ENCODE assay signal across 9 cellular contexts in the genomic region with DNA sequence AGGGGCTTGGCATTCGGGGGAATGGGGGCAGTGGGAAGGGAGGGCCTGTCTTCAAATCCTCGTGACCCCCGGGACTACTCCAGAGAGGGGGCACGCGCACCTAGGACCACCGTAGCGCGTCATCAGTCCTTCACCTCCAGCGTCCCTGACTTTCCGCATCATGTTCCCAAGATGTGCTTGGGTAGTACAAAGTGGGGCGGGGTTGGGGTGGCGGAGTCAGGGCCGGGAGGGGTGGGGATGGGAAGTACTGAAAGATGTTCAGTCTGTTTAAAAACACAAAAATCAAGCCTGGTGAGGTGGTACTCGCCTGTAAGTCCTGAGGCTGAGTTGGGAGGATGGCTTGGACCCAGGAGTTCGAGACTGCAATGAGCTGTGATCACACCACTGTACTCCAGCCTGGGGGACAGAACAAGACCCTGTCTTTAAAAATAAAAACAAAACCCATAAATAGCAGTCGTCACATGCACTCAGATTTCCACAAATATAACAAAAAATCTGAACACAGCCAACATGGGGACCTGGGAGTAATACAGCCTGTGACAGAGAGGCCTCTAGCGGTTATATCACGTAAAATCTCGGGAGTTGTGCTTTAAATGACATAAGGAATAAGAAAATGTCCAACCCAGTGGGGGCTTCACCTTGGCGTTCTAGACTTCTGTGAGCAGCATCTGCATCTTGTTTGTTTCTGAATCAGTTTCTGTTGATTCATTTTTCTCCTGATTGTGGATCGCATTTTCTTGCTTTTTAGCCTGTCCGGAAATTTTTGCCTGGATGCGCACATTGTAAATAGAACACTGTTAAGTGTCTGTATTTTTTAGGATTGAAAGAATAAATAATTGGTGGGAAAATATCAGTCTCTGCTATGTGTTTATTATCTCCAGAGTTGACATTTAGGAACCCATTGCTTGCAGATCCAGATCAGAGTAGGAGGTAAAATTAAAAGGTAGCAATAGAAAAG. TPM values are rescaled to one million over a fixed set of nuclear protein-coding genes. Genes with fewer than 3 reads are reported as not detected.
A peak's percentile ranks its signal among the peaks of the same experiment; 100 is the strongest.
DNase-seq lines count a peak whose midpoint lies in the region; ATAC-seq and TF ChIP-seq lines count a peak whose summit lies in the region.
"Had no signal": no experiment of that assay in that cellular context is flagged by ENCODE, and none has a peak within 500 bp of the region (broad histone marks: within the 10 kb centered on the region; RNA-seq: fewer than 3 reads in every experiment).

No MANE protein-coding gene starts in this region.

- no peak for TF ChIP-seq POLR2A in ovary (IDR thresholded peaks at IDR 0.05)

- H3K9me3 ChIP-seq in ovary: no peaks in the 10 kb centered on the region

- H3K36me3 Mint-ChIP-seq in activated naive CD8-positive, alpha-beta T cell treated with anti-CD3 and anti-CD28 coated beads, Interleukin-2, amount 10 ng/mL, durations not matched to agents 7 days and 5 days: no peaks in the 10 kb centered on the region
- H3K36me3 Mint-ChIP-seq: activated naive CD4-positive, alpha-beta T cell treated with anti-CD3 and anti-CD28 coated beads, Interleukin-2, amount 50 U/mL, for 72 hours had no signal

- POLR2A ChIA-PET in activated naive CD8-positive, alpha-beta T cell treated with anti-CD3 and anti-CD28 coated beads, Interleukin-2, amount 10 ng/mL, durations not matched to agents 7 days and 5 days (lab: Charles Lee): no interaction called here

- no peak for ATAC-seq in activated naive CD8-positive, alpha-beta T cell treated with anti-CD3 and anti-CD28 coated beads, Interleukin-2, amount 10 ng/mL, durations not matched to agents 7 days and 5 days (ENCODE audit: low read depth)
- peak; percentile 63 for ATAC-seq in Right ventricle myocardium superior (ENCODE audit: poor library complexity)
- ATAC-seq in activated CD4-positive, CD25-positive, alpha-beta regulatory T cell treated with anti-CD3 and anti-CD28 coated beads, Interleukin-2, amount 50 U/mL, for 24 hours: no peak
- no peak for ATAC-seq in GM19324 (IDR thresholded peaks at IDR 0.05; ENCODE audit: low FRiP score, unreplicated experiment)

- H3K36me3 ChIP-seq in ovary: no peaks in the 10 kb centered on the region

- H3K4me3 ChIP-seq in ovary: peak overlapping the region; percentile 56

- peak overlapping the region; percentile 11 for H3K27ac Mint-ChIP-seq in activated naive CD8-positive, alpha-beta T cell treated with anti-CD3 and anti-CD28 coated beads, Interleukin-2, amount 10 ng/mL, durations not matched to agents 7 days and 5 days
- H3K27ac Mint-ChIP-seq: activated naive CD4-positive, alpha-beta T cell treated with anti-CD3 and anti-CD28 coated beads, Interleukin-2, amount 50 U/mL, for 72 hours had no signal

- H3K27ac ChIP-seq in ovary: peak overlapping the region; percentile 82

- H3K4me3 Mint-ChIP-seq in activated naive CD8-positive, alpha-beta T cell treated with anti-CD3 and anti-CD28 coated beads, Interleukin-2, amount 10 ng/mL, durations not matched to agents 7 days and 5 days: peak overlapping the region; percentile 49

- TF ChIP-seq CTCF in ovary (IDR thresholded peaks at IDR 0.05): peak; percentile 21 to 58 (median 50)

- intact Hi-C loops in Right ventricle myocardium superior (cut with DNase I): no loop called here
- intact Hi-C loops in ovary (cut with DNase I): loop anchor here in 1 of 4 donors (10.0 kb wide), 1 partner anchor 60 kb away; a partner anchor contains a TSS

- DNase-seq in DMS153 treated with DMSO at 0.1 percent for 48 hours (lab: John Stamatoyannopoulos, UW; ENCODE audit: unreplicated experiment) (peak; percentile 61), HT1080 (ENCODE audit: low read depth) (peak; percentile 65), NOMO-1 treated with DMSO at 0.1 percent for 48 hours (lab: John Stamatoyannopoulos, UW; ENCODE audit: unreplicated experiment) (peak; percentile 69), Right ventricle myocardium superior (no peak), ovary (peak in 1 of 5 donors; percentile 73)
- DNase-seq in activated naive CD8-positive, alpha-beta T cell treated with anti-CD3 and anti-CD28 coated beads, Interleukin-2, amount 10 ng/mL, durations not matched to agents 7 days and 5 days: no peak

- peaks cover 6% of the 10 kb centered on the region for H3K4me1 ChIP-seq in ovary (ENCODE audit: insufficient read depth)

- H3K27me3 ChIP-seq in ovary: no peaks in the 10 kb centered on the region

- 8 to 9% (median 9%) methylated on average over 23 of the region's 23 CpGs for WGBS in ovary, 3 donors

- no peaks in the 10 kb centered on the region for H3K9me3 Mint-ChIP-seq in activated naive CD8-positive, alpha-beta T cell treated with anti-CD3 and anti-CD28 coated beads, Interleukin-2, amount 10 ng/mL, durations not matched to agents 7 days and 5 days
- H3K9me3 Mint-ChIP-seq: activated naive CD4-positive, alpha-beta T cell treated with anti-CD3 and anti-CD28 coated beads, Interleukin-2, amount 50 U/mL, for 72 hours had no signal

- no peak for TF ChIP-seq EP300 in ovary (IDR thresholded peaks at IDR 0.05)

- H3K4me1 Mint-ChIP-seq in activated naive CD8-positive, alpha-beta T cell treated with anti-CD3 and anti-CD28 coated beads, Interleukin-2, amount 10 ng/mL, durations not matched to agents 7 days and 5 days: peaks cover 5% of the 10 kb centered on the region

- peaks cover 34% of the 10 kb centered on the region for H3K27me3 Mint-ChIP-seq in activated naive CD8-positive, alpha-beta T cell treated with anti-CD3 and anti-CD28 coated beads, Interleukin-2, amount 10 ng/mL, durations not matched to agents 7 days and 5 days

RNA-seq across cellular contexts. Expression of a gene that starts 0.7 kb away (rescaled TPM):
- 17.4 and 17.7 TPM in 2 replicates for total RNA-seq in HT1080 (2014; rRNA removed; shearing (Covaris generic))
- polyA plus RNA-seq in HT1080 (2015; cell fraction: cytosol; rRNA removed): 18.4 and 20.5 TPM in 2 replicates
- polyA plus RNA-seq in HT1080 (2015; cell fraction: nucleus; rRNA removed): 19.6 and 21.2 TPM in 2 replicates
- total RNA-seq in activated naive CD8-positive, alpha-beta T cell treated with anti-CD3 and anti-CD28 coated beads, Interleukin-2, amount 10 ng/mL, durations not matched to agents 7 days and 5 days: 1 to 10 TPM; 2.3 to 2.7 TPM
- 17.4 TPM for total RNA-seq in Right ventricle myocardium superior
- 10 to 100 TPM; 26.2 to 48.2 (median 37.5) TPM for total RNA-seq in ovary
- polyA plus RNA-seq in ovary: 10 to 100 TPM; 21.8 to 45.2 TPM

RNA-seq across cellular contexts. Expression of a gene that starts 33.1 kb away (rescaled TPM):
- total RNA-seq in HT1080 (2014; rRNA removed; shearing (Covaris generic)): 11.3 and 14.6 TPM in 2 replicates
- 3.6 and 4.1 TPM in 2 replicates for polyA plus RNA-seq in HT1080 (2015; cell fraction: cytosol; rRNA removed)
- polyA plus RNA-seq in HT1080 (2015; cell fraction: nucleus; rRNA removed): 6.4 and 8.5 TPM in 2 replicates
- not detected for total RNA-seq in activated naive CD8-positive, alpha-beta T cell treated with anti-CD3 and anti-CD28 coated beads, Interleukin-2, amount 10 ng/mL, durations not matched to agents 7 days and 5 days
- total RNA-seq in Right ventricle myocardium superior (0.48 TPM), ovary (under 1 TPM in 4 of 7 donors, not detected in 3; 0.18 to 0.69 (median 0.29) TPM)
- under 1 TPM; 0.11 to 0.23 TPM for polyA plus RNA-seq in ovary

RNA-seq across cellular contexts. Expression of a gene that starts 58.1 kb away (rescaled TPM):
- total RNA-seq in HT1080 (2014; rRNA removed; shearing (Covaris generic)): 1.6 and 2.4 TPM in 2 replicates
- polyA plus RNA-seq in HT1080 (2015; cell fraction: cytosol; rRNA removed): 0.37 and 0.81 TPM in 2 replicates
- 0.13 and 0.73 TPM in 2 replicates for polyA plus RNA-seq in HT1080 (2015; cell fraction: nucleus; rRNA removed)
- not detected for total RNA-seq in activated naive CD8-positive, alpha-beta T cell treated with anti-CD3 and anti-CD28 coated beads, Interleukin-2, amount 10 ng/mL, durations not matched to agents 7 days and 5 days
- total RNA-seq in Right ventricle myocardium superior (not detected), ovary (1 to 10 TPM in 1 of 7 donors, under 1 TPM in 5, not detected in 1; 0.42 to 1.1 (median 0.64) TPM)
- 1 to 10 TPM in 1 of 2 donors, under 1 TPM in 1; 0.86 to 1.5 TPM for polyA plus RNA-seq in ovary
- total RNA-seq: activated naive CD4-positive, alpha-beta T cell treated with anti-CD3 and anti-CD28 coated beads, Interleukin-2, amount 50 U/mL, for 72 hours had no signal

Comparison
In these comparisons a context has a peak if more than half of its experiments do, and no peak if none do; other contexts are left out.
1. DNase-seq: peak in DMS153 treated with DMSO at 0.1 percent for 48 hours (single experiment), HT1080 (single experiment) and NOMO-1 treated with DMSO at 0.1 percent for 48 hours (single experiment); none in activated naive CD8-positive, alpha-beta T cell treated with anti-CD3 and anti-CD28 coated beads, Interleukin-2, amount 10 ng/mL, durations not matched to agents 7 days and 5 days (single experiment) and Right ventricle myocardium superior (single experiment).